28 cellular contexts compared by ENCODE assay signal in the genomic region with DNA sequence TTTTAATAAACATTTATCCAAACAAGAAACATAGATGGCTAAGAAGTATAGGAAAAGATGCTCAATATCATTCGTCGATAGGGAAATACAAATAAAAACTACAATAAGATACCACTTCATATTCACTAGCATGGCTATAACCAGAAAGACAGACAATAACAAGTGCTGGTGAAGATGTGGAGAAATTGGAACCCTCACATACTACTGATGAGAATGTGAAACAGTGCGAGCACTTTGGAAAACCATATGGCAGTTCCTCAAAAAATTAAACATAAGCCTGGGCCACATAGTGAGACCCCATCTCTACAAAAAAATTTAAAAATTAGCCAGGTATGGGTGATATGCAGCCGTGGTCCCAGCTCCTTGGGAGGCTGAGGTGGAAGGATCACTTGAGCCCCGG. TPM values are rescaled to one million over a fixed set of nuclear protein-coding genes. Genes with fewer than 3 reads are reported as not detected.
"Had no signal": no experiment of that assay in that cellular context is flagged by ENCODE, and none has a peak within 500 bp of the region (broad histone marks: within the 10 kb centered on the region; RNA-seq: fewer than 3 reads in every experiment).

No MANE protein-coding gene starts in this region.

- H3K27ac ChIP-seq: stomach, suprapubic skin, testis, thoracic aorta, thyroid gland, tibial artery, tibial nerve, transverse colon, upper lobe of left lung, upper lobe of right lung, uterus, vagina had no signal

- H3K9me3 ChIP-seq: stomach, suprapubic skin, testis, thoracic aorta, thyroid gland, tibial artery, transverse colon, upper lobe of left lung, upper lobe of right lung, uterus, vagina had no signal

- ATAC-seq: stimulated activated effector memory CD8-positive, alpha-beta T cell treated with anti-CD3 and anti-CD28 coated beads, Interleukin-12 subunit alpha, Interleukin-12 subunit beta, amount 100 ng/mL, for 72 hours; stimulated activated memory B cell treated with anti-CD40 and anti-IgM and Interleukin-4, amounts not matched to agents 10 μg/mL and 1 μg/mL and 100 μg/mL, for 72 hours; stimulated activated naive B cell treated with anti-CD40 and anti-IgM and Interleukin-4, amounts not matched to agents 10 μg/mL and 1 μg/mL and 100 μg/mL, for 72 hours; stimulated activated naive CD8-positive, alpha-beta T cell treated with anti-CD3 and anti-CD28 coated beads, Interleukin-15, amount 100 ng/mL, for 72 hours; stimulated activated naive CD8-positive, alpha-beta T cell treated with anti-CD3 and anti-CD28 coated beads, Interleukin-15, Interleukin-2, amounts not matched to agents 100 U/mL and 50 U/mL, for 24 hours; upper lobe of right lung had no signal

- H3K36me3 ChIP-seq: stomach, suprapubic skin, thoracic aorta, thyroid gland, tibial artery, tibial nerve, transverse colon, upper lobe of left lung, upper lobe of right lung, uterus, vagina had no signal

- DNase-seq: stimulated activated CD4-positive, alpha-beta T cell treated with anti-CD3 and anti-CD28 coated beads, Interleukin-2, amount 100 ng/mL, for 48 hours; stimulated activated CD4-positive, alpha-beta T cell treated with anti-CD3 and anti-CD28 coated beads, Interleukin-4, amount 100 ng/mL, for 1 hour; stimulated activated CD4-positive, alpha-beta T cell treated with anti-CD3 and anti-CD28 coated beads, Interleukin-4, amount 100 ng/mL, for 24 hours; stimulated activated CD4-positive, alpha-beta T cell treated with anti-CD3 and anti-CD28 coated beads, Interleukin-4, amount 100 ng/mL, for 4 hours; stimulated activated CD8-positive, alpha-beta memory T cell treated with anti-CD3 and anti-CD28 coated beads, Interleukin-4, amount 100 ng/mL, for 48 hours; stimulated activated naive B cell treated with anti-CD40 and anti-IgM and Interleukin-4, amounts not matched to agents 10 μg/mL and 1 μg/mL and 100 μg/mL, for 72 hours; stimulated activated naive CD4-positive, alpha-beta T cell; stimulated activated naive CD4-positive, alpha-beta T cell treated with Interleukin-2 at 50 U/mL for 16 hours; stimulated activated naive CD8-positive, alpha-beta T cell treated with anti-CD3 and anti-CD28 coated beads, Interleukin-15, amount 100 ng/mL, for 72 hours; stimulated activated naive CD8-positive, alpha-beta T cell treated with anti-CD3 and anti-CD28 coated beads, Interleukin-15, Interleukin-2, amounts not matched to agents 100 U/mL and 50 U/mL, for 24 hours; stomach; substantia nigra; testis; thyroid gland; tibial artery; transverse colon; trophoblast cell; upper lobe of left lung; upper lobe of right lung; uterus had no signal

- H3K4me1 ChIP-seq: tibial artery, tibial nerve, upper lobe of right lung, uterus, vagina had no signal

- H3K27me3 ChIP-seq: stomach, suprapubic skin, testis, thyroid gland, tibial nerve, transverse colon, upper lobe of left lung, upper lobe of right lung, uterus, vagina had no signal

- FAIRE-seq: urothelium cell line had no signal

- H3K4me3 ChIP-seq: stomach, suprapubic skin, testis, thoracic aorta, thyroid gland, tibial artery, tibial nerve, transverse colon, upper lobe of left lung, upper lobe of right lung, uterus, vagina had no signal

RNA-seq across cellular contexts. Expression of gene HPCA, which starts 24.0 kb away (rescaled TPM):
- total RNA-seq: suprapubic skin, thoracic aorta, thyroid gland, tibial nerve, upper lobe of left lung, upper lobe of right lung, urinary bladder, vagina had no signal
